1 cellular context compared by ENCODE assay signal in the genomic region with DNA sequence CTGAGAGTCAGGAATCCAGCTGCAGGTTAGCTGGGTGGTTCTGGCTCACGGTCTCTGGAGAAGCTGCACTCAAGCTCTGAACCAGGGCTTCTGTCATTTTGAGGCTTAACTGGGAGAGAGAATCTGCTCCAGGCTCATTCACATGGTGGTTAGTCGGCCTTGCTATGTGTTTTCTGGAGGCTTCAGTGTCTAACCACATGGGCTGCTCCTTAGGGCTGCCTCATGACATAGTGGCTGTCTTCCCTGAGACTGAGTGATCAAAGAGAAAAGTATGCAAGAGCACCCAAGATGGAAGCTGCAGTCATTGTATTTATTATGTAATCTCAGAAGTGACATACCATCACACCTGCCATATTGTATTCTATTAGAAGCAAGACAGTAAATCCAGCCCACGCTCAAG.
TF ChIP-seq lines count a peak whose summit lies in the region.

No MANE protein-coding gene starts in this region.

TF ChIP-seq in IMR-90, 13 proteins besides CTCF, POLR2A, EP300 and RAD21:
- no peak for TF ChIP-seq MAFK (IDR thresholded peaks at IDR 0.05; ENCODE audit: low read depth, low read length)
- TF ChIP-seq FOS (IDR thresholded peaks at IDR 0.05; ENCODE audit: low read depth, low read length) = no peak
- TF ChIP-seq MAZ (IDR thresholded peaks at IDR 0.05; ENCODE audit: borderline replicate concordance, low read depth, low read length) = no peak
- TF ChIP-seq, protein P1, sequence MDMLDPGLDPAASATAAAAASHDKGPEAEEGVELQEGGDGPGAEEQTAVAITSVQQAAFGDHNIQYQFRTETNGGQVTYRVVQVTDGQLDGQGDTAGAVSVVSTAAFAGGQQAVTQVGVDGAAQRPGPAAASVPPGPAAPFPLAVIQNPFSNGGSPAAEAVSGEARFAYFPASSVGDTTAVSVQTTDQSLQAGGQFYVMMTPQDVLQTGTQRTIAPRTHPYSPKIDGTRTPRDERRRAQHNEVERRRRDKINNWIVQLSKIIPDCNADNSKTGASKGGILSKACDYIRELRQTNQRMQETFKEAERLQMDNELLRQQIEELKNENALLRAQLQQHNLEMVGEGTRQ (IDR thresholded peaks at IDR 0.05; ENCODE audit: low read depth, low read length) = no peak
- TF ChIP-seq SMC3 (IDR thresholded peaks at IDR 0.05; ENCODE audit: low read depth, low read length) = no peak
- no peak for TF ChIP-seq RCOR1 (IDR thresholded peaks at IDR 0.05; ENCODE audit: insufficient replicate concordance, low read length)
- no peak for TF ChIP-seq CHD1 (IDR thresholded peaks at IDR 0.05; ENCODE audit: low read depth, low read length)
- TF ChIP-seq CEBPB (IDR thresholded peaks at IDR 0.05; ENCODE audit: low read depth, low read length) = no peak
- no peak for TF ChIP-seq NFE2L2 (IDR thresholded peaks at IDR 0.05; ENCODE audit: low read depth, low read length)
- TF ChIP-seq BHLHE40 (IDR thresholded peaks at IDR 0.05; ENCODE audit: low read depth, low read length) = no peak
- TF ChIP-seq, protein P2, sequence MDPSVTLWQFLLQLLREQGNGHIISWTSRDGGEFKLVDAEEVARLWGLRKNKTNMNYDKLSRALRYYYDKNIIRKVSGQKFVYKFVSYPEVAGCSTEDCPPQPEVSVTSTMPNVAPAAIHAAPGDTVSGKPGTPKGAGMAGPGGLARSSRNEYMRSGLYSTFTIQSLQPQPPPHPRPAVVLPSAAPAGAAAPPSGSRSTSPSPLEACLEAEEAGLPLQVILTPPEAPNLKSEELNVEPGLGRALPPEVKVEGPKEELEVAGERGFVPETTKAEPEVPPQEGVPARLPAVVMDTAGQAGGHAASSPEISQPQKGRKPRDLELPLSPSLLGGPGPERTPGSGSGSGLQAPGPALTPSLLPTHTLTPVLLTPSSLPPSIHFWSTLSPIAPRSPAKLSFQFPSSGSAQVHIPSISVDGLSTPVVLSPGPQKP (IDR thresholded peaks at IDR 0.05; ENCODE audit: borderline replicate concordance, low read depth, low read length) = no peak
- no peak for TF ChIP-seq MXI1 (IDR thresholded peaks at IDR 0.05; ENCODE audit: borderline replicate concordance, low read depth, low read length)
- TF ChIP-seq RFX5 (IDR thresholded peaks at IDR 0.05; ENCODE audit: low read depth, low read length) = no peak
